15 cellular contexts compared by ENCODE assay signal in the genomic region with DNA sequence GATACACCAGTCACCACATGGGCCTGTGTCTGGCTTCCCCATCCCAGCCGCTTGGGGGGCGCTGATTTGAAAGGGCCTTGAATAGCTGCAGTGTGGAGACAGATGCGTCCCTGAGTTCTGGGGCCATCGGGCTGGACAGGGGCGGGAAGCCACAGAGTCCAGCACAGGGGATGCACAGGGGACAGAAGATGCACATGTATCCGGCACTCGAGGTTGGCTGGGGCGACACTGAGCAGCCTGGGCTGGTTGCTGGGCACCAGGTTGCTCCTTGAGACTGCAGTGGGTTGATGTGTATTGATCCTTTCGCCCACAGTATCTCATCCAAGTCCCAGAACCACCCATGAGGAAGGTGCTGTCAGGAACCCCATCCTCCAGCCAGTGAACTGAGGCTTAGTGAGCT.
DNase-seq lines count a peak whose midpoint lies in the region; ATAC-seq and TF ChIP-seq lines count a peak whose summit lies in the region.
"Had no signal": no experiment of that assay in that cellular context is flagged by ENCODE, and none has a peak within 500 bp of the region (broad histone marks: within the 10 kb centered on the region; RNA-seq: fewer than 3 reads in every experiment).

No MANE protein-coding gene starts in this region.

- TF ChIP-seq POLR2A in esophagus muscularis mucosa (IDR thresholded peaks at IDR 0.05; ENCODE audit: low read depth) = no peak

- H3K4me3 Mint-ChIP-seq in CD4-positive, alpha-beta T cell = no peak overlapping the region

- H3K27ac Mint-ChIP-seq in CD4-positive, alpha-beta T cell = peak overlapping the region; percentile 55

- DNase-seq in CD4-positive, alpha-beta T cell = no peak
- no peak for DNase-seq in effector memory CD4-positive, alpha-beta T cell
- no peak for DNase-seq in DMS153 (lab: John Stamatoyannopoulos, UW)
- DNase-seq in left lobe of liver (ENCODE audit: low spot score) = no peak
- no peak for DNase-seq in esophagus muscularis mucosa (ENCODE audit: extremely low spot score)
- DNase-seq: Calu3, GOT3, MV-4-11, NCI-H187, NCI-H510A treated with DMSO at 0.1 percent for 48 hours, PC-9 had no signal

- no peak overlapping the region for H3K27ac ChIP-seq in CD4-positive, alpha-beta T cell (ENCODE audit: low read depth, low read length)
- H3K27ac ChIP-seq in KOPT-K1 (ENCODE audit: low read depth, low read length, poor library complexity, severe bottlenecking) = peak overlapping the region; percentile 60
- H3K27ac ChIP-seq in effector memory CD4-positive, alpha-beta T cell (ENCODE audit: insufficient read depth, low read length, poor library complexity, severe bottlenecking) = peak overlapping the region; percentile 24
- H3K27ac ChIP-seq in thymus (ENCODE audit: low read depth) = peak overlapping the region; percentile 0
- no peak overlapping the region for H3K27ac ChIP-seq in esophagus muscularis mucosa (replicated peaks in 1 of 4)
- H3K27ac ChIP-seq: C4-2B, PC-9 had no signal

- no peaks in the 10 kb centered on the region for H3K36me3 Mint-ChIP-seq in CD4-positive, alpha-beta T cell (ENCODE audit: low read depth)

- 84% methylated on average over 9 of the region's 9 CpGs for WGBS in thymus
- WGBS in esophagus muscularis mucosa = no CpG with 5 or more reads among the region's 9 CpGs

- H3K4me1 Mint-ChIP-seq in CD4-positive, alpha-beta T cell (ENCODE audit: low read depth) = peaks cover 26% of the 10 kb centered on the region

- POLR2A ChIA-PET in CD4-positive, alpha-beta T cell (lab: Charles Lee) = no interaction called here

- H3K4me3 ChIP-seq in effector memory CD4-positive, alpha-beta T cell (ENCODE audit: insufficient read depth, low read depth, low read length, poor library complexity, severe bottlenecking) = no peak overlapping the region
- H3K4me3 ChIP-seq in thymus (ENCODE audit: low read length) = no peak overlapping the region
- no peak overlapping the region for H3K4me3 ChIP-seq in esophagus muscularis mucosa
- H3K4me3 ChIP-seq: K562, PC-9 had no signal

- no peak for TF ChIP-seq EP300 in esophagus muscularis mucosa (IDR thresholded peaks at IDR 0.05)

- no peak for TF ChIP-seq CTCF in CD4-positive, alpha-beta T cell (IDR thresholded peaks at IDR 0.05)
- TF ChIP-seq CTCF in esophagus muscularis mucosa (IDR thresholded peaks at IDR 0.05) = no peak

- no peaks in the 10 kb centered on the region for H3K27me3 ChIP-seq in CD4-positive, alpha-beta T cell (ENCODE audit: control insufficient read depth, insufficient read depth, low read length)
- H3K27me3 ChIP-seq in effector memory CD4-positive, alpha-beta T cell (replicated peaks; ENCODE audit: control insufficient read depth, insufficient read depth, low read length, poor library complexity, severe bottlenecking) = no peaks in the 10 kb centered on the region
- H3K27me3 ChIP-seq in thymus (ENCODE audit: control insufficient read depth, insufficient read depth) (no peaks in the 10 kb centered on the region), esophagus muscularis mucosa (peaks cover 0 to 36% (median 0%) of the 10 kb centered on the region in 4 donors)

- H3K36me3 ChIP-seq in KOPT-K1 (ENCODE audit: insufficient read depth, low read length) = no peaks in the 10 kb centered on the region
- no peaks in the 10 kb centered on the region for H3K36me3 ChIP-seq in effector memory CD4-positive, alpha-beta T cell (ENCODE audit: control insufficient read depth, insufficient read depth, low read length)
- no peaks in the 10 kb centered on the region for H3K36me3 ChIP-seq in thymus (ENCODE audit: control insufficient read depth, insufficient read depth)
- H3K36me3 ChIP-seq in esophagus muscularis mucosa = no peaks in the 10 kb centered on the region

- ATAC-seq in CD4-positive, alpha-beta T cell (ENCODE audit: poor library complexity) = no peak
- ATAC-seq in left lobe of liver = no peak
- ATAC-seq: K562 had no signal

- no peaks in the 10 kb centered on the region for H3K9me3 Mint-ChIP-seq in CD4-positive, alpha-beta T cell

- peaks cover 4% of the 10 kb centered on the region for H3K27me3 Mint-ChIP-seq in CD4-positive, alpha-beta T cell

- H3K9me3 ChIP-seq in CD4-positive, alpha-beta T cell (ENCODE audit: control insufficient read depth, low read length) = no peaks in the 10 kb centered on the region
- no peaks in the 10 kb centered on the region for H3K9me3 ChIP-seq in KOPT-K1 (ENCODE audit: insufficient read depth, low read length, poor library complexity, severe bottlenecking)
- H3K9me3 ChIP-seq in effector memory CD4-positive, alpha-beta T cell (ENCODE audit: control insufficient read depth, low read length) = no peaks in the 10 kb centered on the region
- H3K9me3 ChIP-seq in thymus (ENCODE audit: control insufficient read depth) = no peaks in the 10 kb centered on the region
- no peaks in the 10 kb centered on the region for H3K9me3 ChIP-seq in esophagus muscularis mucosa

- intact Hi-C loops in CD4-positive, alpha-beta T cell (cut with DNase I, micrococcal nuclease) = no loop called here
- intact Hi-C loops in esophagus muscularis mucosa (cut with DNase I) = no loop called here

- peaks cover 11% of the 10 kb centered on the region for H3K4me1 ChIP-seq in effector memory CD4-positive, alpha-beta T cell (ENCODE audit: control insufficient read depth, insufficient read depth, low read length, poor library complexity, severe bottlenecking)
- H3K4me1 ChIP-seq in thymus (ENCODE audit: control insufficient read depth, insufficient read depth, low read length) = peaks cover 29% of the 10 kb centered on the region
- peaks cover 0 to 11% (median 9%) of the 10 kb centered on the region in 4 donors for H3K4me1 ChIP-seq in esophagus muscularis mucosa

- CTCF ChIA-PET in CD4-positive, alpha-beta T cell (lab: Charles Lee) = no interaction called here

Comparison
In these comparisons a context has a peak if more than half of its experiments do, and no peak if none do; other contexts are left out.
1. H3K27ac ChIP-seq: peak in KOPT-K1 (single experiment), effector memory CD4-positive, alpha-beta T cell (single experiment) and thymus (single experiment); none in CD4-positive, alpha-beta T cell (single experiment) and esophagus muscularis mucosa (0 of 4).